In genomic region chr1:158007180-158007579, GRCh38 we compare ENCODE assay signal across 14 cellular contexts. TPM values are rescaled to one million over a fixed set of nuclear protein-coding genes. Genes with fewer than 3 reads are reported as not detected.
A peak's percentile ranks its signal among the peaks of the same experiment; 100 is the strongest.
DNase-seq lines count a peak whose midpoint lies in the region; ATAC-seq and TF ChIP-seq lines count a peak whose summit lies in the region.
"Had no signal": no experiment of that assay in that cellular context is flagged by ENCODE, and none has a peak within 500 bp of the region (broad histone marks: within the 10 kb centered on the region; RNA-seq: fewer than 3 reads in every experiment).

No MANE protein-coding gene starts in this region.

- no TSS peak for BruUV-seq in A673 (replicated peaks; lab: Mats Ljungman, UMichigan)

- 82 to 85% methylated on average over 7 of the region's 7 CpGs for WGBS in sigmoid colon, 2 donors

- TF ChIP-seq CTCF in A673 (conservative IDR thresholded peaks at IDR 0.05; ENCODE audit: low read depth, low read length) (no peak), glutamatergic neuron (IDR thresholded peaks at IDR 0.05; ENCODE audit: partially characterized antibody, unreplicated experiment) (no peak), sigmoid colon (IDR thresholded peaks at IDR 0.05) (no peak)

- H3K27ac ChIP-seq in A673 (ENCODE audit: low read depth, low read length, poor library complexity, severe bottlenecking) (peak overlapping the region; percentile 78), sigmoid colon (peak overlapping the region; percentile 86 to 96 (median 90))

- H3K4me1 ChIP-seq in A673 (ENCODE audit: insufficient read depth, low read length, poor library complexity, severe bottlenecking) (peaks cover 98% of the 10 kb centered on the region), adipocyte (ENCODE audit: control insufficient read depth, insufficient read depth, low read length) (peaks cover 94% of the 10 kb centered on the region), sigmoid colon (peaks cover 0 to 100% (median 99%) of the 10 kb centered on the region in 4 donors), HAP-1 (peaks cover 63% of the 10 kb centered on the region)

- no peak overlapping the region for H3K4me3 ChIP-seq in A673 (ENCODE audit: low read depth, low read length, poor library complexity, severe bottlenecking)
- no peak overlapping the region for H3K4me3 ChIP-seq in adipocyte (ENCODE audit: low read length)
- no peak overlapping the region for H3K4me3 ChIP-seq in sigmoid colon
- no peak overlapping the region for H3K4me3 ChIP-seq in HAP-1
- H3K4me3 ChIP-seq: lung had no signal

- no peaks in the 10 kb centered on the region for H3K9me3 ChIP-seq in A673 (ENCODE audit: low read depth, low read length, poor library complexity, severe bottlenecking)
- H3K9me3 ChIP-seq in adipocyte (ENCODE audit: control insufficient read depth, low read length): no peaks in the 10 kb centered on the region
- no peaks in the 10 kb centered on the region for H3K9me3 ChIP-seq in sigmoid colon
- no peaks in the 10 kb centered on the region for H3K9me3 ChIP-seq in HAP-1

- intact Hi-C loops in A673 (cut with micrococcal nuclease; ENCODE audit: unreplicated experiment): no loop called here
- intact Hi-C loops in sigmoid colon (cut with DNase I): no loop called here

- peaks cover 6% of the 10 kb centered on the region for H3K27me3 Mint-ChIP-seq in glutamatergic neuron (ENCODE audit: unreplicated experiment)
- H3K27me3 Mint-ChIP-seq in activated naive CD8-positive, alpha-beta T cell treated with anti-CD3 and anti-CD28 coated beads, Interleukin-2, amount 50 U/mL, for 24 hours: peaks cover 4% of the 10 kb centered on the region
- H3K27me3 Mint-ChIP-seq: activated CD4-positive, alpha-beta T cell treated with anti-CD3 and anti-CD28 coated beads, Interleukin-2, amount 10 ng/mL, durations not matched to agents 7 days and 5 days had no signal

- H3K27me3 ChIP-seq in A673 (replicated peaks; ENCODE audit: insufficient read depth, low read depth, low read length, poor library complexity) (no peaks in the 10 kb centered on the region), adipocyte (replicated peaks; ENCODE audit: control insufficient read depth, insufficient read depth, low read length) (no peaks in the 10 kb centered on the region), sigmoid colon (no peaks in the 10 kb centered on the region), HAP-1 (ENCODE audit: low read depth) (no peaks in the 10 kb centered on the region)

- peak overlapping the region; percentile 54 for H3K27ac Mint-ChIP-seq in glutamatergic neuron (ENCODE audit: unreplicated experiment)
- no peak overlapping the region for H3K27ac Mint-ChIP-seq in activated naive CD8-positive, alpha-beta T cell treated with anti-CD3 and anti-CD28 coated beads, Interleukin-2, amount 50 U/mL, for 24 hours
- H3K27ac Mint-ChIP-seq: activated CD4-positive, alpha-beta T cell treated with anti-CD3 and anti-CD28 coated beads, Interleukin-2, amount 10 ng/mL, durations not matched to agents 7 days and 5 days; activated T-cell treated with anti-CD3 and anti-CD28 coated beads, Interleukin-2, amount 50 U/mL, for 24 hours had no signal

- no peak for ATAC-seq in GM21825 (IDR thresholded peaks at IDR 0.05; ENCODE audit: unreplicated experiment)
- ATAC-seq in activated naive CD8-positive, alpha-beta T cell treated with anti-CD3 and anti-CD28 coated beads, Interleukin-2, amount 50 U/mL, for 24 hours: no peak

- TF ChIP-seq POLR2A in sigmoid colon (IDR thresholded peaks at IDR 0.05): no peak

- peak overlapping the region; percentile 67 for H3K4me3 Mint-ChIP-seq in glutamatergic neuron (ENCODE audit: unreplicated experiment)
- no peak overlapping the region for H3K4me3 Mint-ChIP-seq in activated naive CD8-positive, alpha-beta T cell treated with anti-CD3 and anti-CD28 coated beads, Interleukin-2, amount 50 U/mL, for 24 hours
- H3K4me3 Mint-ChIP-seq: activated CD4-positive, alpha-beta T cell treated with anti-CD3 and anti-CD28 coated beads, Interleukin-2, amount 10 ng/mL, durations not matched to agents 7 days and 5 days; activated T-cell treated with anti-CD3 and anti-CD28 coated beads, Interleukin-2, amount 50 U/mL, for 24 hours had no signal

- H3K36me3 ChIP-seq in A673 (ENCODE audit: insufficient read depth, low read length, poor library complexity, severe bottlenecking): peaks cover 16% of the 10 kb centered on the region
- H3K36me3 ChIP-seq in adipocyte (ENCODE audit: control insufficient read depth, insufficient read depth, low read length, severe bottlenecking): peaks cover 17% of the 10 kb centered on the region
- no peaks in the 10 kb centered on the region for H3K36me3 ChIP-seq in sigmoid colon
- H3K36me3 ChIP-seq in HAP-1 (replicated peaks): peaks cover 4% of the 10 kb centered on the region; the same call in 1 of the 2 replicates

- peak overlapping the region; percentile 18 for H3K9ac ChIP-seq in adipocyte (ENCODE audit: low read length)

- peaks cover 63% of the 10 kb centered on the region for H3K4me1 Mint-ChIP-seq in glutamatergic neuron (ENCODE audit: low read depth, unreplicated experiment)
- no peaks in the 10 kb centered on the region for H3K4me1 Mint-ChIP-seq in activated naive CD8-positive, alpha-beta T cell treated with anti-CD3 and anti-CD28 coated beads, Interleukin-2, amount 50 U/mL, for 24 hours
- H3K4me1 Mint-ChIP-seq: activated CD4-positive, alpha-beta T cell treated with anti-CD3 and anti-CD28 coated beads, Interleukin-2, amount 10 ng/mL, durations not matched to agents 7 days and 5 days had no signal

- peaks cover 3% of the 10 kb centered on the region for H3K9me3 Mint-ChIP-seq in glutamatergic neuron (ENCODE audit: unreplicated experiment)
- no peaks in the 10 kb centered on the region for H3K9me3 Mint-ChIP-seq in activated naive CD8-positive, alpha-beta T cell treated with anti-CD3 and anti-CD28 coated beads, Interleukin-2, amount 50 U/mL, for 24 hours
- H3K9me3 Mint-ChIP-seq: activated CD4-positive, alpha-beta T cell treated with anti-CD3 and anti-CD28 coated beads, Interleukin-2, amount 10 ng/mL, durations not matched to agents 7 days and 5 days; activated T-cell treated with anti-CD3 and anti-CD28 coated beads, Interleukin-2, amount 50 U/mL, for 24 hours had no signal

- DNase-seq in A673 (ENCODE audit: low spot score): no peak
- no peak for DNase-seq in adipocyte (ENCODE audit: low read depth)
- no peak for DNase-seq in glutamatergic neuron
- DNase-seq in sigmoid colon: no peak
- no peak for DNase-seq in HAP-1 (ENCODE audit: low spot score in 2 of 2)
- no peak for DNase-seq in activated naive CD8-positive, alpha-beta T cell treated with anti-CD3 and anti-CD28 coated beads, Interleukin-2, amount 50 U/mL, for 24 hours
- no peak for DNase-seq in NK-92 treated with Interleukin-12 subunit alpha and Interleukin-12 subunit beta, amount 100 ng/mL, for 24 hours (lab: John Stamatoyannopoulos, UW)
- DNase-seq: activated CD4-positive, alpha-beta T cell treated with anti-CD3 and anti-CD28 coated beads, Interleukin-2, amount 10 ng/mL, durations not matched to agents 7 days and 5 days; activated T-cell treated with anti-CD3 and anti-CD28 coated beads, Interleukin-2, amount 50 U/mL, for 24 hours; MM.1S; NCI-H2081 treated with DMSO at 0.1 percent for 48 hours; SIG-M5 had no signal

- no peak for TF ChIP-seq EP300 in sigmoid colon (IDR thresholded peaks at IDR 0.05)

- CTCF ChIA-PET in A673 (lab: Charles Lee): no interaction called here

- in situ Hi-C loops in HAP-1 (cut with MboI; ENCODE audit: low sequenced_read_pairs): no loop called here

- no peaks in the 10 kb centered on the region for H3K36me3 Mint-ChIP-seq in glutamatergic neuron (ENCODE audit: unreplicated experiment)
- no peaks in the 10 kb centered on the region for H3K36me3 Mint-ChIP-seq in activated naive CD8-positive, alpha-beta T cell treated with anti-CD3 and anti-CD28 coated beads, Interleukin-2, amount 50 U/mL, for 24 hours (ENCODE audit: low read depth)

- POLR2A ChIA-PET in A673 (lab: Charles Lee; ENCODE audit: low non-redundant PET): no interaction called here

RNA-seq across cellular contexts. Expression of gene KIRREL1, which starts 13.7 kb away (rescaled TPM):
- total RNA-seq in A673 (2021) (187 and 211 TPM in 2 replicates), glutamatergic neuron (ENCODE audit: unreplicated experiment) (8.1 TPM), sigmoid colon (10 to 100 TPM; 29.0 to 57.0 (median 44.0) TPM)
- 10 to 100 TPM in 1 of 3 donors, 1 to 10 TPM in 1, under 1 TPM in 1; 0.92 to 11.5 (median 1.8) TPM for polyA plus RNA-seq in sigmoid colon
- total RNA-seq: activated CD4-positive, alpha-beta T cell treated with anti-CD3 and anti-CD28 coated beads, Interleukin-2, amount 10 ng/mL, durations not matched to agents 7 days and 5 days had no signal
